In the genomic region with DNA sequence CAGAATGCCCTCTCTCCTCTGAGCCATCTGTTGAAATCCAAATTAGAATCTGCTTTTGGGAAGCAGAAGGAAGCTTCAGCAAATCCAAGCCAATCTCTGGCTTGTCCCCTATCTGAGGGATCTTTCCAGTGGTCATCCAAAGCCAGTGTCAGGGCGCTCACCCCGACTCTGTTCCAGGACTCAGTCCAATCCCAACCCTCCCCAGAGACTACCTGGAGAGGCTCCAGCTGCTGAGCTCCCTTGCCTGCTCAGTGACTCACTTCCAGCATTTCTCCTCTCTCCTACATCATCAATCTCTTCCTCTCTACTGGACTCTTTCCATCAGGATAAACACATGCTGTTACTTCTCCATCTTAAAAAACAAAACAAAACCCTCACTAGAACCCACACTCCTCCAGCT, we compare ENCODE assay signal across 15 cellular contexts. TPM values are rescaled to one million over a fixed set of nuclear protein-coding genes. Genes with fewer than 3 reads are reported as not detected.
DNase-seq lines count a peak whose midpoint lies in the region; ATAC-seq, FAIRE-seq and TF ChIP-seq lines count a peak whose summit lies in the region.
"Had no signal": no experiment of that assay in that cellular context is flagged by ENCODE, and none has a peak within 500 bp of the region (broad histone marks: within the 10 kb centered on the region; RNA-seq: fewer than 3 reads in every experiment).

No MANE protein-coding gene starts in this region.

- H3K4me1 ChIP-seq in endothelial cell of umbilical vein (ENCODE audit: control insufficient read depth, extremely low read depth, insufficient read depth, low read length): peaks cover 33% of the 10 kb centered on the region
- H3K4me1 ChIP-seq in naive thymus-derived CD4-positive, alpha-beta T cell (ENCODE audit: control insufficient read depth in 2 of 2, insufficient read depth in 2 of 2, low read length in 2 of 2): peaks cover 15% of the 10 kb centered on the region in 2 donors

- H3K36me3 Mint-ChIP-seq in naive thymus-derived CD4-positive, alpha-beta T cell: peaks cover 0 to 5% (median 0%) of the 10 kb centered on the region in 5 donors

- no peaks in the 10 kb centered on the region for H3K36me3 ChIP-seq in endothelial cell of umbilical vein (ENCODE audit: control insufficient read depth in 2 of 2, extremely low read depth in 1 of 2, insufficient read depth in 2 of 2, low read length in 2 of 2)
- H3K36me3 ChIP-seq in naive thymus-derived CD4-positive, alpha-beta T cell (ENCODE audit: control insufficient read depth in 2 of 3, insufficient read depth in 3 of 3, low read length in 3 of 3): peaks cover 0 to 7% (median 0%) of the 10 kb centered on the region in 3 experiments
- H3K36me3 ChIP-seq: upper lobe of left lung had no signal

- FAIRE-seq in endothelial cell of umbilical vein (lab: Jason Lieb, UNC): peak; percentile 94
- FAIRE-seq: GM18507 had no signal

- no peak for TF ChIP-seq CTCF in endothelial cell of umbilical vein (IDR thresholded peaks at IDR 0.05; ENCODE audit: extremely low read depth in 1 of 2, insufficient read depth in 1 of 2, low read depth in 1 of 2, low read length in 2 of 2)

- CTCF ChIA-PET in endothelial cell of umbilical vein (lab: Charles Lee): interaction anchor here (0.8 to 1.5 kb wide), 6 partner anchors 11 to 286 kb away, joined by 4 to 9 read pairs (median 6); a partner anchor contains a TSS
- CTCF ChIA-PET in naive thymus-derived CD4-positive, alpha-beta T cell (lab: Charles Lee): no interaction called here

- H2AFZ ChIP-seq in endothelial cell of umbilical vein (ENCODE audit: low read depth, low read length): no peak overlapping the region
- H2AFZ ChIP-seq: parathyroid adenoma had no signal

- H3K4me1 Mint-ChIP-seq in naive thymus-derived CD4-positive, alpha-beta T cell: peaks cover 8 to 40% (median 21%) of the 10 kb centered on the region in 7 donors

- peaks cover 11 to 24% (median 16%) of the 10 kb centered on the region in 5 donors for H3K27me3 Mint-ChIP-seq in naive thymus-derived CD4-positive, alpha-beta T cell

- dilution Hi-C loops in endothelial cell of umbilical vein (cut with MboI; ENCODE audit: extremely low pct_ligation_motif_present, low sequenced_read_pairs): no loop called here

- no peak for ATAC-seq in HG03139 (IDR thresholded peaks at IDR 0.05; ENCODE audit: unreplicated experiment)
- ATAC-seq in HG02642 (IDR thresholded peaks at IDR 0.05; ENCODE audit: poor library complexity, unreplicated experiment): no peak
- ATAC-seq in naive thymus-derived CD4-positive, alpha-beta T cell: no peak

- intact Hi-C loops in endothelial cell of umbilical vein (cut with micrococcal nuclease): no loop called here
- intact Hi-C loops in posterior vena cava (cut with DNase I): loop anchor here in 1 of 2 donors (10.0 kb wide), 1 partner anchor 207 kb away; no protein-coding TSS in a partner anchor
- intact Hi-C loops in naive thymus-derived CD4-positive, alpha-beta T cell (cut with micrococcal nuclease): no loop called here

- H3K4me3 ChIP-seq in endothelial cell of umbilical vein (replicated peaks in 1 of 3; ENCODE audit: insufficient read depth in 1 of 3, low read depth in 1 of 3, low read length in 3 of 3): no peak overlapping the region
- no peak overlapping the region for H3K4me3 ChIP-seq in naive thymus-derived CD4-positive, alpha-beta T cell (ENCODE audit: low read length)
- H3K4me3 ChIP-seq: upper lobe of left lung had no signal

- H3K27ac Mint-ChIP-seq in naive thymus-derived CD4-positive, alpha-beta T cell: no peak overlapping the region
- H3K27ac Mint-ChIP-seq: activated CD4-positive, alpha-beta memory T cell treated with anti-CD3 and anti-CD28 coated beads, Interleukin-2, amount 10 ng/mL, durations not matched to agents 7 days and 5 days; activated naive CD4-positive, alpha-beta T cell treated with anti-CD3 and anti-CD28 coated beads for 36 hours had no signal

- no peaks in the 10 kb centered on the region for H3K9me1 ChIP-seq in endothelial cell of umbilical vein (replicated peaks; ENCODE audit: control insufficient read depth, extremely low read depth, insufficient read depth, low read length)

- H4K20me1 ChIP-seq in endothelial cell of umbilical vein (replicated peaks; ENCODE audit: control insufficient read depth, extremely low read depth, insufficient read depth, low read length): no peaks in the 10 kb centered on the region

- POLR2A ChIA-PET in endothelial cell of umbilical vein (lab: Charles Lee): interaction anchor here (0.7 kb wide), 1 partner anchor 470 kb away, joined by 8 read pairs; no protein-coding TSS in a partner anchor
- POLR2A ChIA-PET in naive thymus-derived CD4-positive, alpha-beta T cell (lab: Charles Lee): interaction anchor here (1.4 kb wide), 1 partner anchor 19 kb away, joined by 7 read pairs; no protein-coding TSS in a partner anchor

- no TSS peak for BruUV-seq in endothelial cell of umbilical vein (replicated peaks; lab: Mats Ljungman, UMichigan)

- H3K79me2 ChIP-seq in endothelial cell of umbilical vein (ENCODE audit: control insufficient read depth, insufficient read depth, low read length): peaks cover 13% of the 10 kb centered on the region
- H3K79me2 ChIP-seq: parathyroid adenoma had no signal

- H3K9ac ChIP-seq in endothelial cell of umbilical vein (replicated peaks; ENCODE audit: extremely low read depth, insufficient read depth, low read length): no peak overlapping the region
- H3K9ac ChIP-seq: parathyroid adenoma had no signal

- no peaks in the 10 kb centered on the region for H3K9me3 Mint-ChIP-seq in naive thymus-derived CD4-positive, alpha-beta T cell
- H3K9me3 Mint-ChIP-seq: activated CD4-positive, alpha-beta memory T cell treated with anti-CD3 and anti-CD28 coated beads, Interleukin-2, amount 10 ng/mL, durations not matched to agents 7 days and 5 days; activated naive CD4-positive, alpha-beta T cell treated with anti-CD3 and anti-CD28 coated beads for 36 hours had no signal

- no peaks in the 10 kb centered on the region for H3K9me3 ChIP-seq in endothelial cell of umbilical vein (replicated peaks; ENCODE audit: control insufficient read depth, insufficient read depth, low read length)
- H3K9me3 ChIP-seq in naive thymus-derived CD4-positive, alpha-beta T cell (ENCODE audit: control insufficient read depth in 2 of 3, low read length in 3 of 3): no peaks in the 10 kb centered on the region
- H3K9me3 ChIP-seq: upper lobe of left lung had no signal

- H3K4me2 ChIP-seq in endothelial cell of umbilical vein (ENCODE audit: insufficient read depth, low read length): peak overlapping the region; percentile 3

- DNase-seq in AG20443 (ENCODE audit: low spot score) (peak; percentile 48), M059J (ENCODE audit: low read depth) (peak; percentile 89), endothelial cell of umbilical vein (ENCODE audit: low read depth, low spot score) (peak; percentile 69), posterior vena cava (ENCODE audit: low spot score) (peak; percentile 92), HUDEP-2 (lab: John Stamatoyannopoulos, UW; ENCODE audit: unreplicated experiment in 76 of 76) (no peak)
- no peak for DNase-seq in naive thymus-derived CD4-positive, alpha-beta T cell
- DNase-seq: activated CD4-positive, alpha-beta memory T cell treated with anti-CD3 and anti-CD28 coated beads, Interleukin-2, amount 10 ng/mL, durations not matched to agents 7 days and 5 days; activated naive CD4-positive, alpha-beta T cell treated with anti-CD3 and anti-CD28 coated beads for 36 hours; COR-L47; KG1; upper lobe of left lung had no signal

- H3K4me3 Mint-ChIP-seq in naive thymus-derived CD4-positive, alpha-beta T cell: no peak overlapping the region
- H3K4me3 Mint-ChIP-seq: activated CD4-positive, alpha-beta memory T cell treated with anti-CD3 and anti-CD28 coated beads, Interleukin-2, amount 10 ng/mL, durations not matched to agents 7 days and 5 days; activated naive CD4-positive, alpha-beta T cell treated with anti-CD3 and anti-CD28 coated beads for 36 hours had no signal

- peak overlapping the region; percentile 36 for H3K27ac ChIP-seq in endothelial cell of umbilical vein (ENCODE audit: insufficient read depth, low read depth, low read length)
- H3K27ac ChIP-seq in naive thymus-derived CD4-positive, alpha-beta T cell (ENCODE audit: low read depth, low read length): no peak overlapping the region

- H3K27me3 ChIP-seq in endothelial cell of umbilical vein (ENCODE audit: control insufficient read depth in 2 of 2, insufficient read depth in 2 of 2, low read length in 2 of 2): no peaks in the 10 kb centered on the region
- no peaks in the 10 kb centered on the region for H3K27me3 ChIP-seq in naive thymus-derived CD4-positive, alpha-beta T cell (ENCODE audit: control insufficient read depth in 2 of 2, insufficient read depth in 2 of 2, low read length in 2 of 2)
- H3K27me3 ChIP-seq: upper lobe of left lung had no signal

- no peak for TF ChIP-seq POLR2A in endothelial cell of umbilical vein (IDR thresholded peaks at IDR 0.05; ENCODE audit: low read depth, low read length)

RNA-seq across cellular contexts. Expression of a gene that starts 2.4 kb away (rescaled TPM):
- total RNA-seq in M059J (2014; rRNA removed; shearing (Covaris generic)): 7.7 and 13.7 TPM in 2 replicates
- 45.8 and 53.3 TPM in 2 replicates for total RNA-seq in endothelial cell of umbilical vein
- polyA plus RNA-seq in endothelial cell of umbilical vein: 44.5 and 49.0 TPM in 2 replicates
- 12.9 and 20.9 TPM in 2 replicates for polyA plus RNA-seq in endothelial cell of umbilical vein (2011; cell fraction: cytosol; rRNA removed)
- 210 and 217 TPM in 2 replicates for polyA plus RNA-seq in endothelial cell of umbilical vein (2011; cell fraction: nucleus; rRNA removed)
- 32.0 and 48.1 TPM in 2 replicates for polyA plus RNA-seq in endothelial cell of umbilical vein (2012)
- 39.9 and 52.2 TPM in 2 replicates for polyA minus RNA-seq in endothelial cell of umbilical vein
- 2.5 TPM for polyA minus RNA-seq in endothelial cell of umbilical vein (2011; cell fraction: cytosol; rRNA and poly(A)+ RNA removed)
- polyA minus RNA-seq in endothelial cell of umbilical vein (2011; cell fraction: nucleus; rRNA and poly(A)+ RNA removed): 49.8 and 58.9 TPM in 2 replicates
- total RNA-seq in posterior vena cava: 10 to 100 TPM; 18.3 to 22.1 TPM
- total RNA-seq in naive thymus-derived CD4-positive, alpha-beta T cell: 10 to 100 TPM in 3 of 5 experiments, 1 to 10 TPM in 2; 4.3 to 88.1 (median 11.0) TPM
- polyA plus RNA-seq in naive thymus-derived CD4-positive, alpha-beta T cell: under 1 TPM; 0.48 to 0.78 TPM

RNA-seq across cellular contexts. Expression of a gene that starts 8.6 kb away (rescaled TPM):
- 0.54 and 1.4 TPM in 2 replicates for total RNA-seq in M059J (2014; rRNA removed; shearing (Covaris generic))
- total RNA-seq in endothelial cell of umbilical vein (10.8 and 19.4 TPM in 2 replicates), posterior vena cava (1 to 10 TPM; 1.6 to 3.1 TPM)
- 10.2 and 11.6 TPM in 2 replicates for polyA plus RNA-seq in endothelial cell of umbilical vein
- polyA plus RNA-seq in endothelial cell of umbilical vein (2011; cell fraction: cytosol; rRNA removed): 6.5 and 7.2 TPM in 2 replicates
- polyA plus RNA-seq in endothelial cell of umbilical vein (2011; cell fraction: nucleus; rRNA removed): 26.7 and 32.2 TPM in 2 replicates
- polyA plus RNA-seq in endothelial cell of umbilical vein (2012): 0.78 and 1.2 TPM in 2 replicates
- polyA minus RNA-seq in endothelial cell of umbilical vein: 6.3 and 7.0 TPM in 2 replicates
- polyA minus RNA-seq in endothelial cell of umbilical vein (2011; cell fraction: cytosol; rRNA and poly(A)+ RNA removed): not detected
- polyA minus RNA-seq in endothelial cell of umbilical vein (2011; cell fraction: nucleus; rRNA and poly(A)+ RNA removed): 4.4 and 4.9 TPM in 2 replicates
- total RNA-seq in naive thymus-derived CD4-positive, alpha-beta T cell: under 1 TPM in 2 of 5 experiments, not detected in 3; 0.58 to 0.73 TPM
- polyA plus RNA-seq in naive thymus-derived CD4-positive, alpha-beta T cell: not detected
- total RNA-seq: activated CD4-positive, alpha-beta memory T cell treated with anti-CD3 and anti-CD28 coated beads, Interleukin-2, amount 10 ng/mL, durations not matched to agents 7 days and 5 days; activated naive CD4-positive, alpha-beta T cell treated with anti-CD3 and anti-CD28 coated beads for 36 hours had no signal

RNA-seq across cellular contexts. Expression of a gene that starts 10.6 kb away (rescaled TPM):
- 95.7 and 106 TPM in 2 replicates for total RNA-seq in M059J (2014; rRNA removed; shearing (Covaris generic))
- total RNA-seq in endothelial cell of umbilical vein (110 and 112 TPM in 2 replicates), posterior vena cava (10 to 100 TPM; 42.0 to 43.8 TPM)
- 168 and 199 TPM in 2 replicates for polyA plus RNA-seq in endothelial cell of umbilical vein
- polyA plus RNA-seq in endothelial cell of umbilical vein (2011; cell fraction: cytosol; rRNA removed): 124 and 132 TPM in 2 replicates
- polyA plus RNA-seq in endothelial cell of umbilical vein (2011; cell fraction: nucleus; rRNA removed): 358 and 365 TPM in 2 replicates
- 79.3 and 84.3 TPM in 2 replicates for polyA plus RNA-seq in endothelial cell of umbilical vein (2012)
- polyA minus RNA-seq in endothelial cell of umbilical vein: 100 and 109 TPM in 2 replicates
- 54.8 TPM for polyA minus RNA-seq in endothelial cell of umbilical vein (2011; cell fraction: cytosol; rRNA and poly(A)+ RNA removed)
- 62.3 and 65.0 TPM in 2 replicates for polyA minus RNA-seq in endothelial cell of umbilical vein (2011; cell fraction: nucleus; rRNA and poly(A)+ RNA removed)
- total RNA-seq in naive thymus-derived CD4-positive, alpha-beta T cell: 100 to 1,000 TPM in 1 of 5 experiments, 10 to 100 TPM in 4; 67.1 to 133 (median 73.0) TPM
- polyA plus RNA-seq in naive thymus-derived CD4-positive, alpha-beta T cell: 10 to 100 TPM; 59.4 to 97.9 TPM

RNA-seq across cellular contexts. Expression of a gene that starts 11.0 kb away (rescaled TPM):
- total RNA-seq in M059J (2014; rRNA removed; shearing (Covaris generic)): 29.1 and 58.9 TPM in 2 replicates
- 14.4 and 19.4 TPM in 2 replicates for total RNA-seq in endothelial cell of umbilical vein
- 16.0 and 19.2 TPM in 2 replicates for polyA plus RNA-seq in endothelial cell of umbilical vein
- polyA plus RNA-seq in endothelial cell of umbilical vein (2011; cell fraction: cytosol; rRNA removed): 10.4 and 14.4 TPM in 2 replicates
- 28.5 and 29.4 TPM in 2 replicates for polyA plus RNA-seq in endothelial cell of umbilical vein (2011; cell fraction: nucleus; rRNA removed)
- polyA plus RNA-seq in endothelial cell of umbilical vein (2012): 9.2 and 12.4 TPM in 2 replicates
- polyA minus RNA-seq in endothelial cell of umbilical vein: 7.3 and 9.2 TPM in 2 replicates
- polyA minus RNA-seq in endothelial cell of umbilical vein (2011; cell fraction: cytosol; rRNA and poly(A)+ RNA removed): 18.3 TPM
- 4.4 and 5.7 TPM in 2 replicates for polyA minus RNA-seq in endothelial cell of umbilical vein (2011; cell fraction: nucleus; rRNA and poly(A)+ RNA removed)
- total RNA-seq in posterior vena cava: 10 to 100 TPM; 18.8 to 31.6 TPM
- total RNA-seq in naive thymus-derived CD4-positive, alpha-beta T cell: 10 to 100 TPM in 1 of 5 experiments, 1 to 10 TPM in 3, under 1 TPM in 1; 0.89 to 66.0 (median 1.8) TPM
- not detected for polyA plus RNA-seq in naive thymus-derived CD4-positive, alpha-beta T cell

RNA-seq across cellular contexts. Expression of a gene that starts 16.8 kb away (rescaled TPM):
- total RNA-seq in M059J (2014; rRNA removed; shearing (Covaris generic)): 0.49 and 4.1 TPM in 2 replicates
- 4.7 and 5.5 TPM in 2 replicates for total RNA-seq in endothelial cell of umbilical vein
- polyA plus RNA-seq in endothelial cell of umbilical vein: 4.8 and 7.9 TPM in 2 replicates
- 0.41 and 0.61 TPM in 2 replicates for polyA plus RNA-seq in endothelial cell of umbilical vein (2011; cell fraction: cytosol; rRNA removed)
- 54.5 and 61.7 TPM in 2 replicates for polyA plus RNA-seq in endothelial cell of umbilical vein (2011; cell fraction: nucleus; rRNA removed)
- 2.7 and 9.2 TPM in 2 replicates for polyA plus RNA-seq in endothelial cell of umbilical vein (2012)
- polyA minus RNA-seq in endothelial cell of umbilical vein: 0.49 and 3.3 TPM in 2 replicates
- 2.7 TPM for polyA minus RNA-seq in endothelial cell of umbilical vein (2011; cell fraction: cytosol; rRNA and poly(A)+ RNA removed)
- 3.3 and 13.7 TPM in 2 replicates for polyA minus RNA-seq in endothelial cell of umbilical vein (2011; cell fraction: nucleus; rRNA and poly(A)+ RNA removed)
- total RNA-seq in posterior vena cava: 10 to 100 TPM; 25.8 to 40.1 TPM
- 100 to 1,000 TPM in 1 of 5 experiments, 10 to 100 TPM in 2, 1 to 10 TPM in 2; 9.9 to 150 (median 15.5) TPM for total RNA-seq in naive thymus-derived CD4-positive, alpha-beta T cell
- polyA plus RNA-seq in naive thymus-derived CD4-positive, alpha-beta T cell: not detected

Comparison
In these comparisons a context has a peak if more than half of its experiments do, and no peak if none do; other contexts are left out.
1. DNase-seq: peak in AG20443 (single experiment), M059J (single experiment), endothelial cell of umbilical vein (single experiment) and posterior vena cava (single experiment); none in naive thymus-derived CD4-positive, alpha-beta T cell (0 of 9) and HUDEP-2 (0 of 76).